Comparison of ENCODE assay signal across 9 cellular contexts in the genomic region with DNA sequence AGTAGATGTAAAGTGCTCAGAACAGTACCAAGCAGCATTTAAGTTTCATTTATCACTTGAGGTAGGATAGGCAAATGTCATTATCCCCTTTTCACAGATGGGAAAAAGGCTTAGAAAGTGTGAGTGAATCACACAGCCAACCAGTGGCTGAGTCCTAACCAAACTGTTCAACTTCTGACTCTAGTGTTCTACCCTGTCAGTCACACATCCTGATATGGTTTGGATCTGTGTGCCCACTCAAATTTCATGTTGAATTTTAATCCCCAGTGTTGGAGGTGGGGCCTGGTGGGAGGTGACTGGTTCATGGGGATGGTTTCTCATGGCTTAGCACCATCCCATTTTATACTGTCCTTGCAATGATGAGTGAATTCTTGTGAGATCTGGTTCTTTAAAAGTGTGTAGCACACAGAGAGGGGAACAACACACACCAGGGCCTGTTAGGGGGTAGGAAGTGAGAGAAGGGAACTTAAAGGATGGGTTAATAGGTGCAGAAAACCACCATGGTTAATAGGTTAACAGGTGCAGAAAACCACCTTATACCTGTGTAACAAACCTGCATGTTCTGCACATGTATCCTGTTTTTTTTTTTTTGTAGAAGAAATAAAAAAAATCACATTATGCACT.
DNase-seq lines count a peak whose midpoint lies in the region; ATAC-seq, FAIRE-seq and TF ChIP-seq lines count a peak whose summit lies in the region.
"Had no signal": no experiment of that assay in that cellular context is flagged by ENCODE, and none has a peak within 500 bp of the region (broad histone marks: within the 10 kb centered on the region; RNA-seq: fewer than 3 reads in every experiment).

No MANE protein-coding gene starts in this region.

- no peak overlapping the region for H3K27ac ChIP-seq in effector memory CD4-positive, alpha-beta T cell (ENCODE audit: insufficient read depth, low read length, poor library complexity, severe bottlenecking)
- H3K27ac ChIP-seq in breast epithelium = no peak overlapping the region

- DNase-seq in foreskin fibroblast (peak; percentile 22 to 45), urothelium cell line (ENCODE audit: low spot score) (no peak), KBM-7 (no peak), breast epithelium (ENCODE audit: low spot score in 2 of 2) (no peak)
- no peak for DNase-seq in effector memory CD4-positive, alpha-beta T cell
- DNase-seq: naive B cell had no signal

- no peak overlapping the region for H3K4me3 ChIP-seq in foreskin fibroblast (ENCODE audit: low read depth in 1 of 2, low read length in 2 of 2)
- H3K4me3 ChIP-seq in effector memory CD4-positive, alpha-beta T cell (ENCODE audit: insufficient read depth, low read depth, low read length, poor library complexity, severe bottlenecking) = no peak overlapping the region
- no peak overlapping the region for H3K4me3 ChIP-seq in breast epithelium

- no peak for FAIRE-seq in urothelium cell line (lab: Jason Lieb, UNC)

- no peaks in the 10 kb centered on the region for H3K36me3 ChIP-seq in effector memory CD4-positive, alpha-beta T cell (ENCODE audit: control insufficient read depth, insufficient read depth, low read length)
- H3K36me3 ChIP-seq in breast epithelium = no peaks in the 10 kb centered on the region

- no peak for TF ChIP-seq POLR2A in breast epithelium (IDR thresholded peaks at IDR 0.05)

- intact Hi-C loops in breast epithelium (cut with DNase I; ENCODE audit: low total_unique reads) = no loop called here

- ATAC-seq in GM18499 (IDR thresholded peaks at IDR 0.05; ENCODE audit: insufficient read depth, unreplicated experiment) (peak; percentile 96), GM21515 (IDR thresholded peaks at IDR 0.05; ENCODE audit: unreplicated experiment) (peak; percentile 87), HG03469 (IDR thresholded peaks at IDR 0.05; ENCODE audit: unreplicated experiment) (peak; percentile 97)

- no peaks in the 10 kb centered on the region for H3K9me3 ChIP-seq in effector memory CD4-positive, alpha-beta T cell (ENCODE audit: control insufficient read depth, low read length)
- peaks cover 3 to 5% of the 10 kb centered on the region in 2 donors for H3K9me3 ChIP-seq in breast epithelium

- H3K4me1 ChIP-seq in effector memory CD4-positive, alpha-beta T cell (ENCODE audit: control insufficient read depth, insufficient read depth, low read length, poor library complexity, severe bottlenecking) = no peaks in the 10 kb centered on the region
- H3K4me1 ChIP-seq in breast epithelium = no peaks in the 10 kb centered on the region

- no peak for TF ChIP-seq CTCF in foreskin fibroblast (IDR thresholded peaks at IDR 0.05; ENCODE audit: low read depth, low read length)
- TF ChIP-seq CTCF in breast epithelium (IDR thresholded peaks at IDR 0.05) = no peak

- in situ Hi-C loops in KBM-7 (cut with MboI; ENCODE audit: low pct_unique_long_range_greater_than_20kb, low sequenced_read_pairs) = no loop called here

- H3K27me3 ChIP-seq in effector memory CD4-positive, alpha-beta T cell (replicated peaks; ENCODE audit: control insufficient read depth, insufficient read depth, low read length, poor library complexity, severe bottlenecking) = no peaks in the 10 kb centered on the region
- H3K27me3 ChIP-seq in breast epithelium = no peaks in the 10 kb centered on the region

Comparison
In these comparisons a context has a peak if more than half of its experiments do, and no peak if none do; other contexts are left out.
1. DNase-seq: peak in foreskin fibroblast (2 of 2); none in effector memory CD4-positive, alpha-beta T cell (0 of 3), urothelium cell line (single experiment), KBM-7 (single experiment) and breast epithelium (0 of 2).
2. Peak in every context shown above with its lines, with median percentiles within 50 percentile points of each other: ATAC-seq.